Comparison of ENCODE assay signal across 26 cellular contexts in genomic region chr5:133655966-133656365, GRCh38. TPM values are rescaled to one million over a fixed set of nuclear protein-coding genes. Genes with fewer than 3 reads are reported as not detected.
"Had no signal": no experiment of that assay in that cellular context is flagged by ENCODE, and none has a peak within 500 bp of the region (broad histone marks: within the 10 kb centered on the region; RNA-seq: fewer than 3 reads in every experiment).

No MANE protein-coding gene starts in this region.

- H3K4me3 ChIP-seq: stomach, suprapubic skin, testis, thoracic aorta, thyroid gland, tibial artery, tibial nerve, transverse colon, upper lobe of left lung, upper lobe of right lung, uterus, vagina had no signal

- H3K4me1 ChIP-seq: stomach, suprapubic skin, testis, thyroid gland, tibial artery, tibial nerve, transverse colon, upper lobe of left lung, upper lobe of right lung, uterus, vagina had no signal

- H3K9me3 ChIP-seq: stomach, suprapubic skin, testis, thoracic aorta, thyroid gland, tibial artery, tibial nerve, transverse colon, upper lobe of left lung, upper lobe of right lung, uterus, vagina had no signal

- H3K36me3 ChIP-seq: stomach, suprapubic skin, thoracic aorta, thyroid gland, tibial artery, tibial nerve, transverse colon, upper lobe of left lung, upper lobe of right lung, uterus, vagina had no signal

- DNase-seq: stimulated activated CD4-positive, alpha-beta T cell treated with anti-CD3 and anti-CD28 coated beads, Interleukin-2, amount 100 ng/mL, for 48 hours; stimulated activated CD4-positive, alpha-beta T cell treated with anti-CD3 and anti-CD28 coated beads, Interleukin-4, amount 100 ng/mL, for 1 hour; stimulated activated CD4-positive, alpha-beta T cell treated with anti-CD3 and anti-CD28 coated beads, Interleukin-4, amount 100 ng/mL, for 24 hours; stimulated activated CD4-positive, alpha-beta T cell treated with anti-CD3 and anti-CD28 coated beads, Interleukin-4, amount 100 ng/mL, for 4 hours; stimulated activated CD8-positive, alpha-beta memory T cell treated with anti-CD3 and anti-CD28 coated beads, Interleukin-4, amount 100 ng/mL, for 48 hours; stimulated activated naive B cell treated with anti-CD40 and anti-IgM and Interleukin-4, amounts not matched to agents 10 μg/mL and 1 μg/mL and 100 μg/mL, for 72 hours; stimulated activated naive CD4-positive, alpha-beta T cell; stimulated activated naive CD4-positive, alpha-beta T cell treated with Interleukin-2 at 50 U/mL for 16 hours; stimulated activated naive CD8-positive, alpha-beta T cell treated with anti-CD3 and anti-CD28 coated beads, Interleukin-15, amount 100 ng/mL, for 72 hours; stimulated activated naive CD8-positive, alpha-beta T cell treated with anti-CD3 and anti-CD28 coated beads, Interleukin-15, Interleukin-2, amounts not matched to agents 100 U/mL and 50 U/mL, for 24 hours; stomach; substantia nigra; testis; thyroid gland; tibial artery; transverse colon; trophoblast cell; upper lobe of left lung; upper lobe of right lung; uterus had no signal

- H3K27me3 ChIP-seq: suprapubic skin, testis, thyroid gland, tibial nerve, upper lobe of left lung, uterus, vagina had no signal

- H3K27ac ChIP-seq: stomach, suprapubic skin, testis, thoracic aorta, thyroid gland, tibial artery, tibial nerve, transverse colon, upper lobe of left lung, upper lobe of right lung, uterus, vagina had no signal

- FAIRE-seq: urothelium cell line had no signal

RNA-seq across cellular contexts. Expression of gene FSTL4, which starts 43.6 kb away (rescaled TPM):
- total RNA-seq: subcutaneous adipose tissue, thoracic aorta had no signal
